Comparison of ENCODE assay signal across 15 cellular contexts in the genomic region with DNA sequence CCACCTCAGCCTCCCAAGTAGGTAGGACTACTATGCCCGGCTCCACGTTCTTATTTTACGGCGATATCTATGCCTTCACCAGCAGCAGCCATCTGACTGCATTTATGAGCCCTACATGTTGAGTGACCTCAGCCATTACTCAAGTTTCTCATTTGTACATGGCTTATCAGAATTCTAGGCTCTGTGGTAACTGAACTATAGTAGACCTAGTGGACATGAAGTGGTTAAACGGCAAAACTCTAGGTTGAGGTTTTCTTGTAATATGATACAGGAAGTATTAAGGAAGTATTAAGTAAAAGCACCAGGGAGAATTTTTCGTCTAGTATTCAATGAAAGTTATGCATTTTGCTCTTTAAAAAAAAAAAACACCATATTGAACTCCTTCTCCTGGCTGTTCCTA. TPM values are rescaled to one million over a fixed set of nuclear protein-coding genes. Genes with fewer than 3 reads are reported as not detected.
DNase-seq lines count a peak whose midpoint lies in the region; ATAC-seq and TF ChIP-seq lines count a peak whose summit lies in the region.
"Had no signal": no experiment of that assay in that cellular context is flagged by ENCODE, and none has a peak within 500 bp of the region (broad histone marks: within the 10 kb centered on the region; RNA-seq: fewer than 3 reads in every experiment).

No MANE protein-coding gene starts in this region.

- H3K36me3 Mint-ChIP-seq in nephron progenitor cell (ENCODE audit: low read depth) = no peaks in the 10 kb centered on the region

- H3K27me3 ChIP-seq in HCT116 (ENCODE audit: insufficient read depth, low read length) = no peaks in the 10 kb centered on the region
- H3K27me3 ChIP-seq: body of pancreas, stomach had no signal

- no peak overlapping the region for H3K4me3 ChIP-seq in HCT116 (replicated peaks in 1 of 2; ENCODE audit: low read depth in 1 of 2, low read length in 2 of 2)
- no peak overlapping the region for H3K4me3 ChIP-seq in fibroblast of mammary gland (ENCODE audit: control insufficient read depth, low read depth, low read length)
- H3K4me3 ChIP-seq: body of pancreas, stomach had no signal

- no TSS peak for BruUV-seq in HCT116 (replicated peaks; lab: Mats Ljungman, UMichigan)

- no peaks in the 10 kb centered on the region for H3K9me3 Mint-ChIP-seq in nephron progenitor cell
- H3K9me3 Mint-ChIP-seq: activated T-cell treated with anti-CD3 and anti-CD28 coated beads, Interleukin-2, amount 50 U/mL, for 24 hours had no signal

- no peak overlapping the region for H3K27ac ChIP-seq in HCT116 (ENCODE audit: low read depth, low read length)
- H3K27ac ChIP-seq: body of pancreas had no signal

- no peaks in the 10 kb centered on the region for H4K20me1 ChIP-seq in HCT116 (ENCODE audit: insufficient read depth)

- POLR2A ChIA-PET in HCT116 (lab: Charles Lee) = no interaction called here

- no peaks in the 10 kb centered on the region for H3K9me3 ChIP-seq in HCT116 (ENCODE audit: control insufficient read depth in 1 of 2, insufficient read depth in 1 of 2, low read depth in 1 of 2, low read length in 2 of 2)
- H3K9me3 ChIP-seq: body of pancreas, stomach had no signal

- no peaks in the 10 kb centered on the region for H3K9me2 ChIP-seq in HCT116 (ENCODE audit: insufficient read depth)

- peak overlapping the region; percentile 54 for H3K4me2 ChIP-seq in HCT116 (ENCODE audit: low read length)

- no peaks in the 10 kb centered on the region for H3K79me2 ChIP-seq in HCT116 (ENCODE audit: insufficient read depth, low read length)

- RAD21 ChIA-PET in HCT116 (lab: Charles Lee; ENCODE audit: low non-redundant PET in 1 of 2, low total read pairs in 2 of 2, uncharacterized antibody in 2 of 2, unreplicated experiment in 2 of 2) = no interaction called here

- CTCF ChIA-PET in HCT116 (lab: Charles Lee) = no interaction called here

- H3K36me3 ChIP-seq in HCT116 (ENCODE audit: control insufficient read depth in 1 of 2, insufficient read depth in 2 of 2, low read length in 2 of 2) = no peaks in the 10 kb centered on the region
- H3K36me3 ChIP-seq: stomach had no signal

- H3K27ac Mint-ChIP-seq in nephron progenitor cell = no peak overlapping the region
- H3K27ac Mint-ChIP-seq: activated CD4-positive, alpha-beta T cell treated with anti-CD3 and anti-CD28 coated beads for 36 hours; activated T-cell treated with anti-CD3 and anti-CD28 coated beads, Interleukin-2, amount 50 U/mL, for 24 hours had no signal

- no peak for TF ChIP-seq RAD21 in HCT116 (IDR thresholded peaks at IDR 0.05; ENCODE audit: low read depth)

- TF ChIP-seq POLR2A in HCT116 (IDR thresholded peaks at IDR 0.05; ENCODE audit: borderline replicate concordance, extremely low read depth, insufficient read depth, insufficient read length) = no peak

- H3K27me3 Mint-ChIP-seq in nephron progenitor cell (ENCODE audit: low read depth, poor library complexity) = peaks cover 8% of the 10 kb centered on the region
- H3K27me3 Mint-ChIP-seq: activated CD4-positive, alpha-beta T cell treated with anti-CD3 and anti-CD28 coated beads for 36 hours; activated T-cell treated with anti-CD3 and anti-CD28 coated beads, Interleukin-2, amount 50 U/mL, for 24 hours had no signal

- no peaks in the 10 kb centered on the region for H3K4me1 Mint-ChIP-seq in nephron progenitor cell

- H3K4me3 Mint-ChIP-seq in nephron progenitor cell = no peak overlapping the region
- H3K4me3 Mint-ChIP-seq: activated CD4-positive, alpha-beta T cell treated with anti-CD3 and anti-CD28 coated beads for 36 hours; activated T-cell treated with anti-CD3 and anti-CD28 coated beads, Interleukin-2, amount 50 U/mL, for 24 hours had no signal

- intact Hi-C loops in HCT116 (cut with micrococcal nuclease) = no loop called here

- H3K9ac ChIP-seq in HCT116 (ENCODE audit: low read length) = no peak overlapping the region; the same call in 1 of the 2 replicates

- H2AFZ ChIP-seq in HCT116 (ENCODE audit: low read depth, low read length, poor library complexity, severe bottlenecking) = peak overlapping the region; percentile 77

- H3K4me1 ChIP-seq in HCT116 (ENCODE audit: control insufficient read depth in 1 of 2, insufficient read depth in 2 of 2, low read length in 2 of 2) = peaks cover 24 to 27% of the 10 kb centered on the region in 2 experiments; a peak in 3 of 4 replicates

- DNase-seq in AML-193 (lab: John Stamatoyannopoulos, UW) = peak; percentile 68 to 71
- no peak for DNase-seq in HCT116 (ENCODE audit: low read depth, low spot score)
- peak; percentile 25 for DNase-seq in RKO (ENCODE audit: low spot score)
- peak; percentile 33 for DNase-seq in fibroblast of mammary gland (ENCODE audit: low read depth)
- no peak for DNase-seq in effector CD4-positive, alpha-beta T cell
- no peak for DNase-seq in nephron progenitor cell
- DNase-seq in LoVo (ENCODE audit: low spot score) = no peak
- DNase-seq: activated CD4-positive, alpha-beta T cell treated with anti-CD3 and anti-CD28 coated beads for 36 hours; activated T-cell treated with anti-CD3 and anti-CD28 coated beads, Interleukin-2, amount 50 U/mL, for 24 hours; body of pancreas; islet precursor cell; NCI-H748 treated with DMSO at 0.1 percent for 48 hours; stomach had no signal

- TF ChIP-seq CTCF in HCT116 (IDR thresholded peaks at IDR 0.05 in 2 of 3, conservative IDR thresholded peaks at IDR 0.05 in 1 of 3; ENCODE audit: borderline replicate concordance in 1 of 3, insufficient read depth in 1 of 3, low read depth in 2 of 3, low read length in 2 of 3) (no peak), fibroblast of mammary gland (conservative IDR thresholded peaks at IDR 0.05; ENCODE audit: control insufficient read depth, insufficient read depth, low read depth, low read length) (no peak), nephron progenitor cell (IDR thresholded peaks at IDR 0.05) (no peak)

- ATAC-seq in HCT116 (no peak), GM21515 (IDR thresholded peaks at IDR 0.05; ENCODE audit: unreplicated experiment) (no peak)
- ATAC-seq: activated CD4-positive, alpha-beta T cell treated with anti-CD3 and anti-CD28 coated beads for 36 hours; body of pancreas; sciatic nerve had no signal

TF ChIP-seq in HCT116, 20 proteins besides CTCF, POLR2A, EP300 and RAD21 (continues in another document):
- TF ChIP-seq YY1 (IDR thresholded peaks at IDR 0.05; ENCODE audit: extremely low read depth, insufficient replicate concordance, low read depth, low read length) (no peak), EGR1 (IDR thresholded peaks at IDR 0.05; ENCODE audit: low read depth) (no peak), SRF (IDR thresholded peaks at IDR 0.05; ENCODE audit: low read depth) (no peak), EZH2 (IDR thresholded peaks at IDR 0.05) (no peak), ELF1 (IDR thresholded peaks at IDR 0.05; ENCODE audit: borderline replicate concordance, low read depth) (no peak), SP1 (IDR thresholded peaks at IDR 0.05; ENCODE audit: low read depth) (no peak; the same call in 1 of the 2 replicates), MAX (IDR thresholded peaks at IDR 0.05) (no peak), SIN3A (IDR thresholded peaks at IDR 0.05; ENCODE audit: low read depth) (no peak), POLR2AphosphoS5 (IDR thresholded peaks at IDR 0.05; ENCODE audit: low read depth, low read length) (no peak)
- TF ChIP-seq, protein P1, sequence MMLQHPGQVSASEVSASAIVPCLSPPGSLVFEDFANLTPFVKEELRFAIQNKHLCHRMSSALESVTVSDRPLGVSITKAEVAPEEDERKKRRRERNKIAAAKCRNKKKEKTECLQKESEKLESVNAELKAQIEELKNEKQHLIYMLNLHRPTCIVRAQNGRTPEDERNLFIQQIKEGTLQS (IDR thresholded peaks at IDR 0.05) = no peak
- TF ChIP-seq, protein P2, sequence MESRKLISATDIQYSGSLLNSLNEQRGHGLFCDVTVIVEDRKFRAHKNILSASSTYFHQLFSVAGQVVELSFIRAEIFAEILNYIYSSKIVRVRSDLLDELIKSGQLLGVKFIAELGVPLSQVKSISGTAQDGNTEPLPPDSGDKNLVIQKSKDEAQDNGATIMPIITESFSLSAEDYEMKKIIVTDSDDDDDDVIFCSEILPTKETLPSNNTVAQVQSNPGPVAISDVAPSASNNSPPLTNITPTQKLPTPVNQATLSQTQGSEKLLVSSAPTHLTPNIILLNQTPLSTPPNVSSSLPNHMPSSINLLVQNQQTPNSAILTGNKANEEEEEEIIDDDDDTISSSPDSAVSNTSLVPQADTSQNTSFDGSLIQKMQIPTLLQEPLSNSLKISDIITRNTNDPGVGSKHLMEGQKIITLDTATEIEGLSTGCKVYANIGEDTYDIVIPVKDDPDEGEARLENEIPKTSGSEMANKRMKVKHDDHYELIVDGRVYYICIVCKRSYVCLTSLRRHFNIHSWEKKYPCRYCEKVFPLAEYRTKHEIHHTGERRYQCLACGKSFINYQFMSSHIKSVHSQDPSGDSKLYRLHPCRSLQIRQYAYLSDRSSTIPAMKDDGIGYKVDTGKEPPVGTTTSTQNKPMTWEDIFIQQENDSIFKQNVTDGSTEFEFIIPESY (IDR thresholded peaks at IDR 0.05; ENCODE audit: extremely low read depth, insufficient replicate concordance, low read length) = no peak

RNA-seq across cellular contexts. Expression of gene EPC1, which starts 39.7 kb away (rescaled TPM):
- total RNA-seq in HCT116 (2021; ENCODE audit: unreplicated experiment) = 20.1 TPM
- polyA plus RNA-seq in HCT116 (2012) = 16.0 and 18.5 TPM in 2 replicates

RNA-seq across cellular contexts. Expression of gene CCDC7, which starts 59.3 kb away (rescaled TPM):
- total RNA-seq in HCT116 (2021; ENCODE audit: unreplicated experiment) = 4.0 TPM
- 0.22 and 0.39 TPM in 2 replicates for polyA plus RNA-seq in HCT116 (2012)

Comparison
In these comparisons a context has a peak if more than half of its experiments do, and no peak if none do; other contexts are left out.
1. DNase-seq: peak in AML-193 (2 of 2), RKO (single experiment) and fibroblast of mammary gland (single experiment); none in HCT116 (single experiment), effector CD4-positive, alpha-beta T cell (single experiment), nephron progenitor cell (single experiment) and LoVo (single experiment).